8 cellular contexts compared by ENCODE assay signal in genomic region chr17:38706625-38707298, GRCh38. TPM values are rescaled to one million over a fixed set of nuclear protein-coding genes. Genes with fewer than 3 reads are reported as not detected.
A peak's percentile ranks its signal among the peaks of the same experiment; 100 is the strongest.
DNase-seq lines count a peak whose midpoint lies in the region; ATAC-seq, FAIRE-seq and TF ChIP-seq lines count a peak whose summit lies in the region.

No MANE protein-coding gene starts in this region.

- TF ChIP-seq POLR2A in endothelial cell of umbilical vein (IDR thresholded peaks at IDR 0.05; ENCODE audit: low read depth, low read length), result no peak

- H3K9me1 ChIP-seq in endothelial cell of umbilical vein (replicated peaks; ENCODE audit: control insufficient read depth, extremely low read depth, insufficient read depth, low read length), result no peaks in the 10 kb centered on the region

- H3K79me2 ChIP-seq in endothelial cell of umbilical vein (ENCODE audit: control insufficient read depth, insufficient read depth, low read length), result peaks cover 16% of the 10 kb centered on the region

- FAIRE-seq in endothelial cell of umbilical vein (lab: Jason Lieb, UNC) (no peak), HTR-8/SVneo (lab: Jason Lieb, UNC) (no peak)

- peaks cover 36% of the 10 kb centered on the region for H3K4me1 ChIP-seq in endothelial cell of umbilical vein (ENCODE audit: control insufficient read depth, extremely low read depth, insufficient read depth, low read length)

- H3K27me3 ChIP-seq in endothelial cell of umbilical vein (ENCODE audit: control insufficient read depth in 2 of 2, insufficient read depth in 2 of 2, low read length in 2 of 2), result no peaks in the 10 kb centered on the region

- DNase-seq in HFF-Myc (ENCODE audit: extremely low read depth, low read depth) (no peak), WTC11 (ENCODE audit: low spot score) (no peak), endothelial cell of umbilical vein (ENCODE audit: low read depth, low spot score) (no peak), osteocyte (ENCODE audit: extremely low spot score, unreplicated experiment) (no peak), DMS 273 treated with DMSO at 0.1 percent for 48 hours (lab: John Stamatoyannopoulos, UW) (no peak), HTR-8/SVneo (ENCODE audit: insufficient read length, low spot score) (no peak), NCI-H1048 (lab: John Stamatoyannopoulos, UW) (no peak)

- H3K36me3 ChIP-seq in endothelial cell of umbilical vein (ENCODE audit: control insufficient read depth in 2 of 2, extremely low read depth in 1 of 2, insufficient read depth in 2 of 2, low read length in 2 of 2), result peaks cover 0 to 14% of the 10 kb centered on the region in 2 experiments

- ATAC-seq in WTC11, result no peak
- ATAC-seq in HG03135 (IDR thresholded peaks at IDR 0.05; ENCODE audit: unreplicated experiment), result no peak

- TF ChIP-seq CTCF in HFF-Myc (IDR thresholded peaks at IDR 0.05; ENCODE audit: low read depth, low read length, missing control alignments), result no peak
- TF ChIP-seq CTCF in WTC11 (IDR thresholded peaks at IDR 0.05), result no peak
- TF ChIP-seq CTCF in endothelial cell of umbilical vein (IDR thresholded peaks at IDR 0.05; ENCODE audit: extremely low read depth in 1 of 2, insufficient read depth in 1 of 2, low read depth in 1 of 2, low read length in 2 of 2), result no peak
- no peak for TF ChIP-seq CTCF in osteocyte (IDR thresholded peaks at IDR 0.05)

- H3K4me3 ChIP-seq in HFF-Myc (replicated peaks; ENCODE audit: low read depth, low read length) (peak overlapping the region; percentile 86), endothelial cell of umbilical vein (replicated peaks in 1 of 3; ENCODE audit: insufficient read depth in 1 of 3, low read depth in 1 of 3, low read length in 3 of 3) (peak overlapping the region; percentile 51 to 87 (median 81))

- no TSS peak for BruUV-seq in endothelial cell of umbilical vein (replicated peaks; lab: Mats Ljungman, UMichigan)

- H3K27me3 Mint-ChIP-seq in WTC11 (ENCODE audit: low read depth) (peaks cover 70% of the 10 kb centered on the region), osteocyte (ENCODE audit: unreplicated experiment) (no peaks in the 10 kb centered on the region)

- intact Hi-C loops in endothelial cell of umbilical vein (cut with micrococcal nuclease), result loop anchor here (1.0 kb wide), 1 partner anchor 29 kb away; no protein-coding TSS in a partner anchor

- no peaks in the 10 kb centered on the region for H3K9me3 Mint-ChIP-seq in WTC11
- no peaks in the 10 kb centered on the region for H3K9me3 Mint-ChIP-seq in osteocyte (ENCODE audit: unreplicated experiment)

- dilution Hi-C loops in endothelial cell of umbilical vein (cut with MboI; ENCODE audit: extremely low pct_ligation_motif_present, low sequenced_read_pairs), result no loop called here

- H3K27ac Mint-ChIP-seq in WTC11, result peak overlapping the region; percentile 17; the same call in 1 of the 2 replicates
- peak overlapping the region; percentile 78 for H3K27ac Mint-ChIP-seq in osteocyte (ENCODE audit: unreplicated experiment)

- H4K20me1 ChIP-seq in endothelial cell of umbilical vein (replicated peaks; ENCODE audit: control insufficient read depth, extremely low read depth, insufficient read depth, low read length), result no peaks in the 10 kb centered on the region

- H3K36me3 Mint-ChIP-seq in WTC11 (0 out of 2 replicates have a peak, but pooled peaks cover 3% of the 10 kb centered on the region), osteocyte (ENCODE audit: unreplicated experiment) (peaks cover 23% of the 10 kb centered on the region)

- POLR2A ChIA-PET in WTC11 (lab: Charles Lee), result interaction anchor here (1.4 to 4.2 kb wide), 4 partner anchors 9 to 21 kb away, joined by 5 to 15 read pairs (median 6); no protein-coding TSS in a partner anchor
- POLR2A ChIA-PET in endothelial cell of umbilical vein (lab: Charles Lee), result no interaction called here

- no peak overlapping the region for H2AFZ ChIP-seq in endothelial cell of umbilical vein (ENCODE audit: low read depth, low read length)

- CTCF ChIA-PET in WTC11 (lab: Charles Lee), result interaction anchor here (0.6 to 4.9 kb wide), 15 partner anchors 9 to 458 kb away, joined by 3 to 28 read pairs (median 4); partner anchors contain the start of gene SRCIN1
- CTCF ChIA-PET in endothelial cell of umbilical vein (lab: Charles Lee), result interaction anchor here (1.0 to 3.8 kb wide), 6 partner anchors 10 to 29 kb away, joined by 3 to 39 read pairs (median 12); partner anchors contain the start of gene CISD3

- H3K9ac ChIP-seq in endothelial cell of umbilical vein (replicated peaks; ENCODE audit: extremely low read depth, insufficient read depth, low read length), result peak overlapping the region; percentile 50

- H3K27ac ChIP-seq in endothelial cell of umbilical vein (ENCODE audit: insufficient read depth, low read depth, low read length), result no peak overlapping the region

- H3K4me3 Mint-ChIP-seq in WTC11, result peak overlapping the region; percentile 77
- H3K4me3 Mint-ChIP-seq in osteocyte (ENCODE audit: unreplicated experiment), result peak overlapping the region; percentile 88

- peak overlapping the region; percentile 62 for H3K4me2 ChIP-seq in endothelial cell of umbilical vein (ENCODE audit: insufficient read depth, low read length)

- peaks cover 54% of the 10 kb centered on the region for H3K4me1 Mint-ChIP-seq in WTC11
- H3K4me1 Mint-ChIP-seq in osteocyte (ENCODE audit: unreplicated experiment), result peaks cover 43% of the 10 kb centered on the region

- no peaks in the 10 kb centered on the region for H3K9me3 ChIP-seq in endothelial cell of umbilical vein (replicated peaks; ENCODE audit: control insufficient read depth, insufficient read depth, low read length)

TF ChIP-seq in endothelial cell of umbilical vein, 7 proteins besides CTCF, POLR2A, EP300 and RAD21 (continues in another document):
- TF ChIP-seq JUN (IDR thresholded peaks at IDR 0.05; ENCODE audit: borderline replicate concordance, insufficient read depth, insufficient read length, low read depth) (no peak), POLR2AphosphoS5 (IDR thresholded peaks at IDR 0.05; ENCODE audit: insufficient read depth, low read depth, low read length) (no peak)

RNA-seq across cellular contexts. Expression of gene MLLT6, which starts 1.7 kb away (rescaled TPM):
- total RNA-seq in WTC11 (2021) (34.4 to 48.0 TPM (median 36.6 TPM) in 3 replicates), endothelial cell of umbilical vein (85.4 and 86.6 TPM in 2 replicates), osteocyte (96.1 and 107 TPM in 2 replicates)
- polyA plus RNA-seq in endothelial cell of umbilical vein, result 32.1 and 35.7 TPM in 2 replicates
- 21.1 and 29.6 TPM in 2 replicates for polyA plus RNA-seq in endothelial cell of umbilical vein (2011; cell fraction: cytosol; rRNA removed)
- polyA plus RNA-seq in endothelial cell of umbilical vein (2011; cell fraction: nucleus; rRNA removed), result 144 and 172 TPM in 2 replicates
- 37.7 and 42.7 TPM in 2 replicates for polyA plus RNA-seq in endothelial cell of umbilical vein (2012)
- 68.1 and 78.3 TPM in 2 replicates for polyA minus RNA-seq in endothelial cell of umbilical vein
- polyA minus RNA-seq in endothelial cell of umbilical vein (2011; cell fraction: cytosol; rRNA and poly(A)+ RNA removed), result 34.7 TPM
- polyA minus RNA-seq in endothelial cell of umbilical vein (2011; cell fraction: nucleus; rRNA and poly(A)+ RNA removed), result 72.9 and 91.4 TPM in 2 replicates

RNA-seq across cellular contexts. Expression of gene CISD3, which starts 23.4 kb away (rescaled TPM):
- total RNA-seq in WTC11 (2021) (12.1 to 15.7 TPM (median 15.6 TPM) in 3 replicates), endothelial cell of umbilical vein (22.6 and 23.7 TPM in 2 replicates), osteocyte (15.0 and 16.7 TPM in 2 replicates)
- polyA plus RNA-seq in endothelial cell of umbilical vein, result 8.7 and 11.1 TPM in 2 replicates
- polyA plus RNA-seq in endothelial cell of umbilical vein (2011; cell fraction: cytosol; rRNA removed), result 8.8 and 10.9 TPM in 2 replicates
- 3.4 and 4.0 TPM in 2 replicates for polyA plus RNA-seq in endothelial cell of umbilical vein (2011; cell fraction: nucleus; rRNA removed)
- 16.3 and 17.9 TPM in 2 replicates for polyA plus RNA-seq in endothelial cell of umbilical vein (2012)
- polyA minus RNA-seq in endothelial cell of umbilical vein, result 2.0 and 2.6 TPM in 2 replicates
- 18.3 TPM for polyA minus RNA-seq in endothelial cell of umbilical vein (2011; cell fraction: cytosol; rRNA and poly(A)+ RNA removed)
- 1.1 and 2.0 TPM in 2 replicates for polyA minus RNA-seq in endothelial cell of umbilical vein (2011; cell fraction: nucleus; rRNA and poly(A)+ RNA removed)

RNA-seq across cellular contexts. Expression of gene EPOP, which starts 32.0 kb away (rescaled TPM):
- total RNA-seq in WTC11 (2021) (8.7 to 12.3 TPM (median 9.0 TPM) in 3 replicates), endothelial cell of umbilical vein (2.6 and 2.9 TPM in 2 replicates), osteocyte (1.0 TPM in 2 replicates)
- 0.43 and 0.54 TPM in 2 replicates for polyA plus RNA-seq in endothelial cell of umbilical vein
- polyA plus RNA-seq in endothelial cell of umbilical vein (2011; cell fraction: cytosol; rRNA removed), result 0.67 and 0.82 TPM in 2 replicates
- 0.36 and 0.38 TPM in 2 replicates for polyA plus RNA-seq in endothelial cell of umbilical vein (2011; cell fraction: nucleus; rRNA removed)
- 4.5 and 5.2 TPM in 2 replicates for polyA plus RNA-seq in endothelial cell of umbilical vein (2012)
- 0.44 and 0.68 TPM in 2 replicates for polyA minus RNA-seq in endothelial cell of umbilical vein
- 5.8 TPM for polyA minus RNA-seq in endothelial cell of umbilical vein (2011; cell fraction: cytosol; rRNA and poly(A)+ RNA removed)
- polyA minus RNA-seq in endothelial cell of umbilical vein (2011; cell fraction: nucleus; rRNA and poly(A)+ RNA removed), result 0.10 and 0.34 TPM in 2 replicates

RNA-seq across cellular contexts. Expression of gene PCGF2, which starts 41.4 kb away (rescaled TPM):
- total RNA-seq in WTC11 (2021) (102 to 111 TPM (median 104 TPM) in 3 replicates), endothelial cell of umbilical vein (77.5 and 78.4 TPM in 2 replicates), osteocyte (66.1 and 66.9 TPM in 2 replicates)
- polyA plus RNA-seq in endothelial cell of umbilical vein, result 39.8 and 45.3 TPM in 2 replicates
- 28.6 and 32.6 TPM in 2 replicates for polyA plus RNA-seq in endothelial cell of umbilical vein (2011; cell fraction: cytosol; rRNA removed)
- 29.6 and 36.9 TPM in 2 replicates for polyA plus RNA-seq in endothelial cell of umbilical vein (2011; cell fraction: nucleus; rRNA removed)
- 55.8 and 74.4 TPM in 2 replicates for polyA plus RNA-seq in endothelial cell of umbilical vein (2012)
- 20.3 and 20.9 TPM in 2 replicates for polyA minus RNA-seq in endothelial cell of umbilical vein
- 16.7 TPM for polyA minus RNA-seq in endothelial cell of umbilical vein (2011; cell fraction: cytosol; rRNA and poly(A)+ RNA removed)
- polyA minus RNA-seq in endothelial cell of umbilical vein (2011; cell fraction: nucleus; rRNA and poly(A)+ RNA removed), result 7.9 and 14.5 TPM in 2 replicates

RNA-seq across cellular contexts. Expression of gene PSMB3, which starts 45.8 kb away (rescaled TPM):
- total RNA-seq in WTC11 (2021), result 266 to 273 TPM (median 266 TPM) in 3 replicates
- 213 and 227 TPM in 2 replicates for total RNA-seq in endothelial cell of umbilical vein
- polyA plus RNA-seq in endothelial cell of umbilical vein, result 685 and 705 TPM in 2 replicates
- polyA plus RNA-seq in endothelial cell of umbilical vein (2011; cell fraction: cytosol; rRNA removed), result 539 and 649 TPM in 2 replicates
- polyA plus RNA-seq in endothelial cell of umbilical vein (2011; cell fraction: nucleus; rRNA removed), result 229 and 250 TPM in 2 replicates
- 242 and 303 TPM in 2 replicates for polyA plus RNA-seq in endothelial cell of umbilical vein (2012)
- 271 and 276 TPM in 2 replicates for polyA minus RNA-seq in endothelial cell of umbilical vein
- 192 TPM for polyA minus RNA-seq in endothelial cell of umbilical vein (2011; cell fraction: cytosol; rRNA and poly(A)+ RNA removed)
- polyA minus RNA-seq in endothelial cell of umbilical vein (2011; cell fraction: nucleus; rRNA and poly(A)+ RNA removed), result 33.6 and 42.4 TPM in 2 replicates
- 144 TPM in 2 replicates for total RNA-seq in osteocyte
